ENCODE assay signal across 8 cellular contexts in the genomic region with DNA sequence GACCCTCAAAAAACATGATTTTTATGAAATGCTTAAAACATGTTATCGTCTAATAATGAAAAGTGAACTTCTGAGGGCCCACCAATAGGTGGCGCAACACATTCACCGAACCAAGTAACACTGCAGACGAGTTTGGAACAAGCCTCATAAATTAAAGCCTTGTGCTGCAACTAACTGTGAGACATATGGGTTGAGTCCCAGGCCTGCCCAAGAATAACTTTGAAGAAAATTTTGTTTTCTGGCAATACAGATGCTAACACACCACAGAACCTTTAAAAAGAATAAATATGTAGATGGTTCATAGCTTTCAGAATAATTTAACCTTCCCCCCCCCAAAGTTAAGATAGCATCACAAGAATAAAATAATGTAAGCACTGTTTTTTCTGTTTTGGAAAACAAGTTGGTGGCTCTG.
DNase-seq lines count a peak whose midpoint lies in the region; ATAC-seq and FAIRE-seq lines count a peak whose summit lies in the region.

No MANE protein-coding gene starts in this region.

- H3K4me3 Mint-ChIP-seq in naive thymus-derived CD4-positive, alpha-beta T cell: no peak overlapping the region

- intact Hi-C loops in naive thymus-derived CD4-positive, alpha-beta T cell (cut with micrococcal nuclease): loop anchor here (1.0 to 10.0 kb wide), 11 partner anchors 106 to 1934 kb away; no protein-coding TSS in a partner anchor

- FAIRE-seq in endometrium (lab: Jason Lieb, UNC): peak; percentile 97

- no peak overlapping the region for H3K4me3 ChIP-seq in naive thymus-derived CD4-positive, alpha-beta T cell (ENCODE audit: low read length)

- peaks cover 0 to 6% (median 4%) of the 10 kb centered on the region in 5 donors for H3K36me3 Mint-ChIP-seq in naive thymus-derived CD4-positive, alpha-beta T cell

- H3K4me1 ChIP-seq in naive thymus-derived CD4-positive, alpha-beta T cell (ENCODE audit: control insufficient read depth in 2 of 2, insufficient read depth in 2 of 2, low read length in 2 of 2): no peaks in the 10 kb centered on the region

- ATAC-seq in HG03175 (IDR thresholded peaks at IDR 0.05; ENCODE audit: unreplicated experiment) (peak; percentile 56), HG03442 (IDR thresholded peaks at IDR 0.05; ENCODE audit: unreplicated experiment) (no peak)
- peak; percentile 81 for ATAC-seq in naive thymus-derived CD4-positive, alpha-beta T cell

- no peak overlapping the region for H3K27ac ChIP-seq in naive thymus-derived CD4-positive, alpha-beta T cell (ENCODE audit: low read depth, low read length)

- no peaks in the 10 kb centered on the region for H3K27me3 ChIP-seq in naive thymus-derived CD4-positive, alpha-beta T cell (ENCODE audit: control insufficient read depth in 2 of 2, insufficient read depth in 2 of 2, low read length in 2 of 2)

- no peaks in the 10 kb centered on the region for H3K27me3 Mint-ChIP-seq in naive thymus-derived CD4-positive, alpha-beta T cell

- H3K9me3 Mint-ChIP-seq in naive thymus-derived CD4-positive, alpha-beta T cell: peaks cover 0 to 2% (median 0%) of the 10 kb centered on the region in 11 donors

- H3K4me1 Mint-ChIP-seq in naive thymus-derived CD4-positive, alpha-beta T cell: peaks cover 0 to 6% (median 0%) of the 10 kb centered on the region in 7 donors

- no peaks in the 10 kb centered on the region for H3K9me3 ChIP-seq in naive thymus-derived CD4-positive, alpha-beta T cell (ENCODE audit: control insufficient read depth in 2 of 3, low read length in 3 of 3)

- H3K36me3 ChIP-seq in naive thymus-derived CD4-positive, alpha-beta T cell (ENCODE audit: control insufficient read depth in 2 of 3, insufficient read depth in 3 of 3, low read length in 3 of 3): no peaks in the 10 kb centered on the region

- DNase-seq in DMS153 treated with DMSO at 0.1 percent for 48 hours (lab: John Stamatoyannopoulos, UW; ENCODE audit: unreplicated experiment): peak; percentile 48
- DNase-seq in NCI-H748 treated with DMSO at 0.1 percent for 48 hours (lab: John Stamatoyannopoulos, UW): peak; percentile 80
- DNase-seq in activated CD8-positive, alpha-beta memory T cell treated with anti-CD3 and anti-CD28 coated beads for 1 hour (ENCODE audit: extremely low read depth in 1 of 2, low read depth in 1 of 2): peak; percentile 21 to 40
- peak; percentile 31 to 65 (median 55) for DNase-seq in naive thymus-derived CD4-positive, alpha-beta T cell
- peak; percentile 3 to 64 (median 41) for DNase-seq in stimulated activated naive CD4-positive, alpha-beta T cell (lab: John Stamatoyannopoulos, UW)

- CTCF ChIA-PET in naive thymus-derived CD4-positive, alpha-beta T cell (lab: Charles Lee): interaction anchor here (0.7 to 2.0 kb wide), 5 partner anchors 224 to 1534 kb away, joined by 3 to 8 read pairs (median 4); no protein-coding TSS in a partner anchor

- no peak overlapping the region for H3K27ac Mint-ChIP-seq in naive thymus-derived CD4-positive, alpha-beta T cell

- POLR2A ChIA-PET in naive thymus-derived CD4-positive, alpha-beta T cell (lab: Charles Lee): interaction anchor here (1.1 kb wide), 1 partner anchor 1479 kb away, joined by 6 read pairs; a partner anchor contains a TSS
